Comparison of ENCODE assay signal across 8 cellular contexts in genomic region chr11:59616396-59616982, GRCh38. TPM values are rescaled to one million over a fixed set of nuclear protein-coding genes. Genes with fewer than 3 reads are reported as not detected.
DNase-seq lines count a peak whose midpoint lies in the region; ATAC-seq and FAIRE-seq lines count a peak whose summit lies in the region.

No MANE protein-coding gene starts in this region.

- peak overlapping the region; percentile 91 for H3K4me3 Mint-ChIP-seq in activated T-cell treated with anti-CD3 and anti-CD28 coated beads, Interleukin-2, amount 50 U/mL, for 24 hours

- peaks cover 46% of the 10 kb centered on the region for H3K4me1 Mint-ChIP-seq in activated T-cell treated with anti-CD3 and anti-CD28 coated beads, Interleukin-2, amount 50 U/mL, for 24 hours (ENCODE audit: low read depth)

- DNase-seq in activated T-cell treated with anti-CD3 and anti-CD28 coated beads, Interleukin-2, amount 50 U/mL, for 24 hours, result no peak
- DNase-seq in activated T-cell treated with anti-CD3 and anti-CD28 coated beads, Interleukin-2, amount 50 U/mL, for 1 hour, result no peak
- no peak for DNase-seq in activated naive CD4-positive, alpha-beta T cell treated with anti-CD3 and anti-CD28 coated beads, Interleukin-2, amount 50 U/mL, for 72 hours (ENCODE audit: low spot score in 2 of 2)
- DNase-seq in stimulated activated naive CD8-positive, alpha-beta T cell treated with anti-CD3 and anti-CD28 coated beads, Interleukin-15, Interleukin-2, amounts not matched to agents 100 U/mL and 50 U/mL, for 24 hours, result peak; percentile 94
- DNase-seq in NCI-H1417 (lab: John Stamatoyannopoulos, UW), result no peak
- no peak for DNase-seq in RCC 7860 (ENCODE audit: low spot score)

- peak overlapping the region; percentile 99 for H3K27ac Mint-ChIP-seq in activated T-cell treated with anti-CD3 and anti-CD28 coated beads, Interleukin-2, amount 50 U/mL, for 24 hours
- H3K27ac Mint-ChIP-seq in activated naive CD4-positive, alpha-beta T cell treated with anti-CD3 and anti-CD28 coated beads, Interleukin-2, amount 50 U/mL, for 72 hours, result peak overlapping the region; percentile 92 to 93

- FAIRE-seq in RCC 7860 (lab: Jason Lieb, UNC), result no peak

- ATAC-seq in activated naive CD4-positive, alpha-beta T cell treated with anti-CD3 and anti-CD28 coated beads, Interleukin-2, amount 50 U/mL, for 72 hours, result no peak
- ATAC-seq in stimulated activated naive CD8-positive, alpha-beta T cell treated with anti-CD3 and anti-CD28 coated beads, Interleukin-15, Interleukin-2, amounts not matched to agents 100 U/mL and 50 U/mL, for 24 hours, result no peak
- ATAC-seq in GM21423 (IDR thresholded peaks at IDR 0.05; ENCODE audit: unreplicated experiment), result no peak

- no peaks in the 10 kb centered on the region for H3K27me3 Mint-ChIP-seq in activated T-cell treated with anti-CD3 and anti-CD28 coated beads, Interleukin-2, amount 50 U/mL, for 24 hours

- H3K36me3 Mint-ChIP-seq in activated T-cell treated with anti-CD3 and anti-CD28 coated beads, Interleukin-2, amount 50 U/mL, for 24 hours (ENCODE audit: low read depth), result peaks cover 34% of the 10 kb centered on the region
- peaks cover 19 to 21% of the 10 kb centered on the region in 2 donors for H3K36me3 Mint-ChIP-seq in activated naive CD4-positive, alpha-beta T cell treated with anti-CD3 and anti-CD28 coated beads, Interleukin-2, amount 50 U/mL, for 72 hours

- H3K9me3 Mint-ChIP-seq in activated T-cell treated with anti-CD3 and anti-CD28 coated beads, Interleukin-2, amount 50 U/mL, for 24 hours, result no peaks in the 10 kb centered on the region
- no peaks in the 10 kb centered on the region for H3K9me3 Mint-ChIP-seq in activated naive CD4-positive, alpha-beta T cell treated with anti-CD3 and anti-CD28 coated beads, Interleukin-2, amount 50 U/mL, for 72 hours

- H3K4me3 ChIP-seq in iPS-11a (ENCODE audit: low read depth, low read length), result peak overlapping the region; percentile 31

RNA-seq across cellular contexts. Expression of gene OSBP, which starts 0.9 kb away (rescaled TPM):
- total RNA-seq in activated naive CD4-positive, alpha-beta T cell treated with anti-CD3 and anti-CD28 coated beads, Interleukin-2, amount 50 U/mL, for 72 hours, result 10 to 100 TPM; 40.1 to 50.9 TPM

RNA-seq across cellular contexts. Expression of gene PATL1, which starts 52.3 kb away (rescaled TPM):
- total RNA-seq in activated naive CD4-positive, alpha-beta T cell treated with anti-CD3 and anti-CD28 coated beads, Interleukin-2, amount 50 U/mL, for 72 hours, result 10 to 100 TPM; 72.3 to 88.0 TPM
